ENCODE assay signal across 20 cellular contexts in the genomic region with DNA sequence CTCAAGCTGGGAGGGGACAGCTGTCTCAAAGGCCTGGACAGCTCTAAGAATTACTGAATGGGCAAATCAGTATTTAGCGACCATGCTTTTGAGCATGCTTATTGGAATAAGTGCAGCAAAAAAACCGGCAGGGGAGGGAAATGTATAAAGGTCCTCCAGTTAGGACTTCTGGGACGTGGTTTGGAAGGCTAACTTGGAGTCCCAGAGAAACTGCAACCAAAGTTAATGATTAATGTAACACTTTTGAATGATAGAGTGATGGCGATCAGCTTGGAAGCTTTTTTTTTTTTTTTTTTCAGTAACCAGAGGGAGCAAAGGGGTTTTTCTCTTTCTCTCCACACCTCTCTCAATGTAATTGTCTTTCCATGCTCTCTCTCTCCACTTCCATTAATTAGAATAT.
"Had no signal": no experiment of that assay in that cellular context is flagged by ENCODE, and none has a peak within 500 bp of the region (broad histone marks: within the 10 kb centered on the region; RNA-seq: fewer than 3 reads in every experiment).

No MANE protein-coding gene starts in this region.

- H3K36me3 Mint-ChIP-seq: T-cell had no signal

- H3K4me1 ChIP-seq: body of pancreas had no signal

- H3K4me1 Mint-ChIP-seq: activated CD4-positive, alpha-beta memory T cell treated with anti-CD3 and anti-CD28 coated beads, Interleukin-2, amount 10 ng/mL, durations not matched to agents 7 days and 5 days; activated CD4-positive, alpha-beta T cell treated with anti-CD3 and anti-CD28 coated beads for 36 hours; activated T-helper 17 cell treated with anti-CD3 and anti-CD28 coated beads, Interleukin-2, amount 50 U/mL, for 72 hours; central memory CD8-positive, alpha-beta T cell; T-cell had no signal

- H3K4me3 Mint-ChIP-seq: activated CD4-positive, alpha-beta memory T cell treated with anti-CD3 and anti-CD28 coated beads, Interleukin-2, amount 10 ng/mL, durations not matched to agents 7 days and 5 days; activated CD4-positive, alpha-beta T cell treated with anti-CD3 and anti-CD28 coated beads for 36 hours; activated T-helper 17 cell treated with anti-CD3 and anti-CD28 coated beads, Interleukin-2, amount 50 U/mL, for 72 hours; central memory CD8-positive, alpha-beta T cell; T-cell had no signal

- H3K9me3 ChIP-seq: body of pancreas, MG63 had no signal

- DNase-seq: activated CD4-positive, alpha-beta memory T cell treated with anti-CD3 and anti-CD28 coated beads, Interleukin-2, amount 10 ng/mL, durations not matched to agents 7 days and 5 days; activated CD4-positive, alpha-beta T cell treated with anti-CD3 and anti-CD28 coated beads for 36 hours; activated CD4-positive, alpha-beta T cell treated with anti-CD3 and anti-CD28 coated beads, Interleukin-2, amount 50 U/mL, for 1 hour; activated naive CD4-positive, alpha-beta T cell treated with anti-CD3 and anti-CD28 coated beads, Interleukin-2, amount 50 U/mL, for 16 hours; activated T-cell treated with anti-CD3 and anti-CD28 coated beads for 4 hours; activated T-cell treated with anti-CD3 and anti-CD28 coated beads, Interleukin-2, amount 50 U/mL, for 48 hours; aorta; body of pancreas; MG63; MV-4-11; NCI-H1092 treated with DMSO at 0.1 percent for 48 hours; NCI-H1436; NCI-H1694 treated with DMSO at 0.1 percent for 48 hours; NCI-H2029 treated with DMSO at 0.1 percent for 48 hours; NCI-H524; SIG-M5; T-cell; WERI-Rb-1 had no signal

- H3K36me3 ChIP-seq: MG63, WERI-Rb-1 had no signal

- H3K27ac ChIP-seq: body of pancreas, WERI-Rb-1 had no signal

- H3K27me3 ChIP-seq: body of pancreas, MG63 had no signal

- H3K27ac Mint-ChIP-seq: activated CD4-positive, alpha-beta memory T cell treated with anti-CD3 and anti-CD28 coated beads, Interleukin-2, amount 10 ng/mL, durations not matched to agents 7 days and 5 days; activated CD4-positive, alpha-beta T cell treated with anti-CD3 and anti-CD28 coated beads for 36 hours; activated T-helper 17 cell treated with anti-CD3 and anti-CD28 coated beads, Interleukin-2, amount 50 U/mL, for 72 hours; T-cell had no signal

- H3K4me3 ChIP-seq: body of pancreas, MG63 had no signal

- ATAC-seq: activated CD4-positive, alpha-beta T cell treated with anti-CD3 and anti-CD28 coated beads for 36 hours; activated T-helper 17 cell treated with anti-CD3 and anti-CD28 coated beads, Interleukin-2, amount 50 U/mL, for 72 hours; body of pancreas; T-cell had no signal

- H3K27me3 Mint-ChIP-seq: activated CD4-positive, alpha-beta memory T cell treated with anti-CD3 and anti-CD28 coated beads, Interleukin-2, amount 10 ng/mL, durations not matched to agents 7 days and 5 days; activated CD4-positive, alpha-beta T cell treated with anti-CD3 and anti-CD28 coated beads for 36 hours; activated T-helper 17 cell treated with anti-CD3 and anti-CD28 coated beads, Interleukin-2, amount 50 U/mL, for 72 hours; central memory CD8-positive, alpha-beta T cell had no signal
